9 cellular contexts compared by ENCODE assay signal in the genomic region with DNA sequence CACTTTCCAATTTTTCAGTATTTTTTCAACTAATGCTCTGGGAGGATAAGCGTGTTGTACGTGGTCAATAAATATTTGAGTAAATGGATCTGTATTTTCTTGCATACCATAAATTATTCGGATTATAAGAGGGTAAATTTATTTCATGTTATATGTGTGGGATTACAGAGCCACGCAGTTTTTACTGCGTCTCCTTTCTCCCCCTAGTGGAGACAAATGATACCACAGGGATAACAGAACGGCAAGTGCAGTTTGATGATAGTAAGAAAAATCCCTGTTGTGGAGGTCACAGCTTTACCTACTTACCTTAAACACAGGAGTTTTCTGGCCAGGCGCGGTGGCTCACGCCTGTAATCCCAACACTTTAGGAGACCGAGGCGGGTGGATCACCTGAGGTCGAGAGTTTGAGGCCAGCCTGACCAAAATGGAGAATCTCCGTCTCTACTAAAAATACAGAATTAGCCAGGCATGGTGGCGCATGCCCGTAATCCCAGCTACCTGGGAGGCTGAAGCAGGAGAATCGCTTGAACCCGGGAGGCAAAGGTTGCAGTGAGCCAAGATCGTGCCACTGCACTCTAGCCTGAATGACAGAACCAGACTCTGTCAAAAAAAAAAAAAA. TPM values are rescaled to one million over a fixed set of nuclear protein-coding genes. Genes with fewer than 3 reads are reported as not detected.
DNase-seq lines count a peak whose midpoint lies in the region; ATAC-seq and TF ChIP-seq lines count a peak whose summit lies in the region.
"Had no signal": no experiment of that assay in that cellular context is flagged by ENCODE, and none has a peak within 500 bp of the region (broad histone marks: within the 10 kb centered on the region; RNA-seq: fewer than 3 reads in every experiment).

No MANE protein-coding gene starts in this region.

- no peak for TF ChIP-seq EP300 in stomach (IDR thresholded peaks at IDR 0.05)

- H2AFZ ChIP-seq in fibroblast of lung (ENCODE audit: low read length): no peak overlapping the region

- no peaks in the 10 kb centered on the region for H4K20me1 ChIP-seq in fibroblast of lung (ENCODE audit: control insufficient read depth, extremely low read depth, insufficient read depth, low read length)

- peak; percentile 47 for TF ChIP-seq CTCF in MCF 10A (IDR thresholded peaks at IDR 0.05; ENCODE audit: unreplicated experiment)
- no peak for TF ChIP-seq CTCF in breast epithelium (IDR thresholded peaks at IDR 0.05)
- TF ChIP-seq CTCF in fibroblast of lung (conservative IDR thresholded peaks at IDR 0.05 in 1 of 2, IDR thresholded peaks at IDR 0.05 in 1 of 2; ENCODE audit: low read depth in 1 of 2, low read length in 2 of 2): peak in 1 of 2 donors; percentile 81
- TF ChIP-seq CTCF in stomach (IDR thresholded peaks at IDR 0.05): no peak

- H3K4me1 ChIP-seq in breast epithelium: no peaks in the 10 kb centered on the region
- no peaks in the 10 kb centered on the region for H3K4me1 ChIP-seq in fibroblast of lung (ENCODE audit: control insufficient read depth, extremely low read depth, insufficient read depth, low read length)
- no peaks in the 10 kb centered on the region for H3K4me1 ChIP-seq in stomach

- intact Hi-C loops in MCF 10A (cut with micrococcal nuclease) (no loop called here), breast epithelium (cut with DNase I; ENCODE audit: low total_unique reads) (no loop called here), stomach (cut with DNase I; ENCODE audit: low total_unique reads) (no loop called here), left colon (cut with DNase I, micrococcal nuclease) (no loop called here)

- DNase-seq in MCF 10A (ENCODE audit: unreplicated experiment) (peak; percentile 52), breast epithelium (ENCODE audit: low spot score in 2 of 2) (no peak), NCI-H2227 (lab: John Stamatoyannopoulos, UW; ENCODE audit: unreplicated experiment) (peak; percentile 40), fibroblast of lung (ENCODE audit: low read depth in 2 of 2) (peak; percentile 12 to 46), smooth muscle cell of the brain vasculature (ENCODE audit: low read depth, low spot score) (peak; percentile 10), stomach (no peak), left colon (no peak)

- H3K4me2 ChIP-seq in fibroblast of lung (ENCODE audit: extremely low read depth, insufficient read depth, low read length): no peak overlapping the region

- H3K9me3 ChIP-seq in breast epithelium (no peaks in the 10 kb centered on the region), fibroblast of lung (ENCODE audit: control insufficient read depth, insufficient read depth, low read depth, low read length) (no peaks in the 10 kb centered on the region), stomach (no peaks in the 10 kb centered on the region)

- H3K4me3 ChIP-seq in breast epithelium (no peak overlapping the region), fibroblast of lung (replicated peaks in 1 of 4; ENCODE audit: control extremely low read depth in 1 of 4, insufficient read depth in 1 of 4, low read depth in 3 of 4, low read length in 4 of 4) (no peak overlapping the region), stomach (no peak overlapping the region)

- TF ChIP-seq POLR2A in breast epithelium (IDR thresholded peaks at IDR 0.05) (no peak), stomach (IDR thresholded peaks at IDR 0.05) (no peak)

- peaks cover 24% of the 10 kb centered on the region for H3K27me3 Mint-ChIP-seq in MCF 10A (ENCODE audit: insufficient read depth, unreplicated experiment)

- no peak overlapping the region for H3K27ac ChIP-seq in breast epithelium
- no peak overlapping the region for H3K27ac ChIP-seq in fibroblast of lung (ENCODE audit: insufficient read depth, low read length)
- no peak overlapping the region for H3K27ac ChIP-seq in stomach

- POLR2A ChIA-PET in MCF 10A (lab: Yijun Ruan, JAX): interaction anchor here (0.6 to 0.9 kb wide), 2 partner anchors 19 to 169 kb away, joined by 3 read pairs; no protein-coding TSS in a partner anchor

- H3K9ac ChIP-seq in fibroblast of lung (ENCODE audit: insufficient read depth, low read length): no peak overlapping the region

- peaks cover 0 to 7% of the 10 kb centered on the region in 2 donors for H3K27me3 ChIP-seq in breast epithelium
- no peaks in the 10 kb centered on the region for H3K27me3 ChIP-seq in fibroblast of lung (ENCODE audit: control insufficient read depth, insufficient read depth, low read length)
- H3K27me3 ChIP-seq in stomach: peaks cover 0 to 7% (median 0%) of the 10 kb centered on the region in 3 donors

- H3K4me1 Mint-ChIP-seq in MCF 10A (ENCODE audit: insufficient read depth, unreplicated experiment): no peaks in the 10 kb centered on the region

- H3K4me3 Mint-ChIP-seq in MCF 10A (ENCODE audit: unreplicated experiment): no peak overlapping the region

- ATAC-seq in GM19463 (IDR thresholded peaks at IDR 0.05; ENCODE audit: unreplicated experiment) (no peak), left colon (no peak)

- no peaks in the 10 kb centered on the region for H3K79me2 ChIP-seq in fibroblast of lung (ENCODE audit: control insufficient read depth, insufficient read depth, low read length)

- BruUV-seq in MCF 10A (replicated peaks; lab: Mats Ljungman, UMichigan): no TSS peak

- H3K36me3 ChIP-seq in breast epithelium (no peaks in the 10 kb centered on the region), fibroblast of lung (ENCODE audit: control insufficient read depth, insufficient read depth, low read length) (no peaks in the 10 kb centered on the region), stomach (no peaks in the 10 kb centered on the region)

- no peaks in the 10 kb centered on the region for H3K9me3 Mint-ChIP-seq in MCF 10A (ENCODE audit: unreplicated experiment)

- CTCF ChIA-PET in MCF 10A (lab: Yijun Ruan, JAX): interaction anchor here (0.6 to 2.0 kb wide), 7 partner anchors 8 to 136 kb away, joined by 3 to 7 read pairs (median 4); no protein-coding TSS in a partner anchor

- peaks cover 4% of the 10 kb centered on the region for H3K36me3 Mint-ChIP-seq in MCF 10A (ENCODE audit: insufficient read depth, unreplicated experiment)

- no peak overlapping the region for H3K27ac Mint-ChIP-seq in MCF 10A (ENCODE audit: low read depth, unreplicated experiment)

- WGBS in stomach, 5 donors: 52 to 89% (median 61%) methylated on average over 18 of the region's 18 CpGs

RNA-seq across cellular contexts. Expression of a gene that starts 16.8 kb away (rescaled TPM):
- total RNA-seq in MCF 10A (2022): not detected in 2 replicates
- total RNA-seq in breast epithelium: not detected
- total RNA-seq in fibroblast of lung: not detected in 2 replicates
- polyA plus RNA-seq in fibroblast of lung: not detected in 2 replicates
- polyA plus RNA-seq in fibroblast of lung (2012): not detected in 2 replicates
- polyA minus RNA-seq in fibroblast of lung (ENCODE audit: low replicate concordance): not detected in 2 replicates
- total RNA-seq in stomach: not detected
- polyA plus RNA-seq in stomach: not detected
- not detected for total RNA-seq in left colon
- total RNA-seq: subcutaneous adipose tissue had no signal

RNA-seq across cellular contexts. Expression of a gene that starts 26.0 kb away (rescaled TPM):
- total RNA-seq in MCF 10A (2022) (not detected in 2 replicates), breast epithelium (not detected), fibroblast of lung (not detected in 2 replicates), stomach (not detected), left colon (not detected)
- polyA plus RNA-seq in fibroblast of lung (not detected in 2 replicates), stomach (not detected)
- not detected in 2 replicates for polyA plus RNA-seq in fibroblast of lung (2012)
- polyA minus RNA-seq in fibroblast of lung (ENCODE audit: low replicate concordance): not detected in 2 replicates
- total RNA-seq: subcutaneous adipose tissue had no signal

RNA-seq across cellular contexts. Expression of a gene that starts 35.6 kb away (rescaled TPM):
- total RNA-seq in MCF 10A (2022) (not detected in 2 replicates), breast epithelium (not detected), fibroblast of lung (not detected in 2 replicates), stomach (not detected), left colon (not detected)
- polyA plus RNA-seq in fibroblast of lung (not detected in 2 replicates), stomach (not detected)
- polyA plus RNA-seq in fibroblast of lung (2012): not detected in 2 replicates
- not detected in 2 replicates for polyA minus RNA-seq in fibroblast of lung (ENCODE audit: low replicate concordance)
- total RNA-seq: subcutaneous adipose tissue had no signal

RNA-seq across cellular contexts. Expression of a gene that starts 44.7 kb away (rescaled TPM):
- not detected in 2 replicates for total RNA-seq in MCF 10A (2022)
- not detected for total RNA-seq in breast epithelium
- not detected in 2 replicates for total RNA-seq in fibroblast of lung
- polyA plus RNA-seq in fibroblast of lung: not detected in 2 replicates
- not detected in 2 replicates for polyA plus RNA-seq in fibroblast of lung (2012)
- polyA minus RNA-seq in fibroblast of lung (ENCODE audit: low replicate concordance): not detected in 2 replicates
- not detected for total RNA-seq in stomach
- polyA plus RNA-seq in stomach: not detected
- not detected for total RNA-seq in left colon
- total RNA-seq: subcutaneous adipose tissue had no signal

RNA-seq across cellular contexts. Expression of a gene that starts 54.1 kb away (rescaled TPM):
- total RNA-seq in MCF 10A (2022) (not detected in 2 replicates), breast epithelium (not detected), fibroblast of lung (not detected in 2 replicates), stomach (not detected), left colon (not detected)
- polyA plus RNA-seq in fibroblast of lung (not detected in 2 replicates), stomach (not detected)
- polyA plus RNA-seq in fibroblast of lung (2012): not detected in 2 replicates
- polyA minus RNA-seq in fibroblast of lung (ENCODE audit: low replicate concordance): not detected in 2 replicates
- total RNA-seq: subcutaneous adipose tissue had no signal

Comparison
In these comparisons a context has a peak if more than half of its experiments do, and no peak if none do; other contexts are left out.
1. DNase-seq: peak in MCF 10A (single experiment), NCI-H2227 (single experiment), fibroblast of lung (2 of 2) and smooth muscle cell of the brain vasculature (single experiment); none in breast epithelium (0 of 2), stomach (single experiment) and left colon (0 of 2).